1 cellular context compared by ENCODE assay signal in the genomic region with DNA sequence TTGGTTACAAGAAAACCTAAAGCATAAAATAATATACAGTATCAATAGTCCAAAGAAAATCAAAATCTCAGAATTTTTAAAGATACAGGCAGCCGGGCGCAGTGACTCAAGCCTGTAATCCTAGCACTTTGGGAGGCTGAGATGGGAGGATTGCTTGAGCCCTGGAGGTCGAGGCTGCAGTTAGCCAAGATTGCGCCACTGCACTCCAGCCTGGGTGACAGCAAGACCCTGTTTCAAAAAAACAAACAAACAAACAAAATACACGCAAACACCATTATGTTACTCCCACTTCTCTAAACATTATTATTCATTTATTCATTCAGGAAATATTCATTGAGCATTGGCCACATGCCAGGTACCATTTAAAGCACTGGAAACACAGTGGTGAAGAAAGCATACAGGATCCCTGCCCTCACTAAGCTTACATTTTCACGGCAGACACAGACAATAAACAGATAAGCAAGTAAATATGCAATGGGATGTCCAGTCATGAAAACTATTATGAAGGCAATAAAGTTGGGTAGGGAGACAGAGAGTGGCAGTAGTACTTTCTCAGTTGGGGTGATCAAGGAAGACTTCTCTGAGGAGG.
TF ChIP-seq lines count a peak whose summit lies in the region.

No MANE protein-coding gene starts in this region.

TF ChIP-seq in K562, 482 proteins besides CTCF, POLR2A, EP300 and RAD21:
- TF ChIP-seq NFIC (IDR thresholded peaks at IDR 0.05) (peak; percentile 74), TAF15 (IDR thresholded peaks at IDR 0.05; ENCODE audit: low read depth, low read length) (no peak), ZNF316 (IDR thresholded peaks at IDR 0.05) (peak; percentile 61)
- TF ChIP-seq, protein P1, sequence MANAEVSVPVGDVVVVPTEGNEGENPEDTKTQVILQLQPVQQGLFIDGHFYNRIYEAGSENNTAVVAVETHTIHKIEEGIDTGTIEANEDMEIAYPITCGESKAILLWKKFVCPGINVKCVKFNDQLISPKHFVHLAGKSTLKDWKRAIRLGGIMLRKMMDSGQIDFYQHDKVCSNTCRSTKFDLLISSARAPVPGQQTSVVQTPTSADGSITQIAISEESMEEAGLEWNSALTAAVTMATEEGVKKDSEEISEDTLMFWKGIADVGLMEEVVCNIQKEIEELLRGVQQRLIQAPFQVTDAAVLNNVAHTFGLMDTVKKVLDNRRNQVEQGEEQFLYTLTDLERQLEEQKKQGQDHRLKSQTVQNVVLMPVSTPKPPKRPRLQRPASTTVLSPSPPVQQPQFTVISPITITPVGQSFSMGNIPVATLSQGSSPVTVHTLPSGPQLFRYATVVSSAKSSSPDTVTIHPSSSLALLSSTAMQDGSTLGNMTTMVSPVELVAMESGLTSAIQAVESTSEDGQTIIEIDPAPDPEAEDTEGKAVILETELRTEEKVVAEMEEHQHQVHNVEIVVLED (CRISPR knock-in tag; IDR thresholded peaks at IDR 0.05) = no peak
